In genomic region chr17:45292696-45293412, GRCh38 we compare ENCODE assay signal across 1 cellular context.
TF ChIP-seq lines count a peak whose summit lies in the region.

No MANE protein-coding gene starts in this region.

TF ChIP-seq in HCT116, 20 proteins besides CTCF, POLR2A, EP300 and RAD21 (continued from another document):
- TF ChIP-seq REST (IDR thresholded peaks at IDR 0.05; ENCODE audit: low read depth) (no peak), EGR1 (IDR thresholded peaks at IDR 0.05; ENCODE audit: low read depth) (no peak), YY1 (IDR thresholded peaks at IDR 0.05; ENCODE audit: extremely low read depth, insufficient replicate concordance, low read depth, low read length) (no peak), FOSL1 (IDR thresholded peaks at IDR 0.05; ENCODE audit: low read depth) (no peak)
TF ChIP-seq in HCT116: peak in this region for 0.
